ENCODE assay signal across 13 cellular contexts in genomic region chr6:90123796-90124195, GRCh38.
DNase-seq lines count a peak whose midpoint lies in the region; ATAC-seq and TF ChIP-seq lines count a peak whose summit lies in the region.
"Had no signal": no experiment of that assay in that cellular context is flagged by ENCODE, and none has a peak within 500 bp of the region (broad histone marks: within the 10 kb centered on the region; RNA-seq: fewer than 3 reads in every experiment).

No MANE protein-coding gene starts in this region.

- peak; percentile 37 for DNase-seq in activated naive CD4-positive, alpha-beta T cell treated with anti-CD3 and anti-CD28 coated beads, Interleukin-2, amount 50 U/mL, for 16 hours
- no peak for DNase-seq in activated naive CD4-positive, alpha-beta T cell treated with Interleukin-2 at 50 U/mL for 16 hours
- peak; percentile 36 for DNase-seq in RWPE1 (ENCODE audit: low spot score)
- peak; percentile 12 to 38 for DNase-seq in erythroblast (lab: John Stamatoyannopoulos, UW)
- DNase-seq in SHP77 (lab: John Stamatoyannopoulos, UW) = no peak
- DNase-seq: DMS79 treated with DMSO at 0.1 percent for 48 hours, Kasumi-1, NCI-H2081, psoas muscle had no signal

- no peak for ATAC-seq in GM21381 (IDR thresholded peaks at IDR 0.05; ENCODE audit: unreplicated experiment)
- ATAC-seq in HG02571 (IDR thresholded peaks at IDR 0.05; ENCODE audit: unreplicated experiment) = no peak
- ATAC-seq: gastroesophageal sphincter, psoas muscle had no signal

- H3K27ac ChIP-seq in RWPE1 = no peak overlapping the region
- H3K27ac ChIP-seq: gastroesophageal sphincter had no signal

- no peak overlapping the region for H3K4me3 Mint-ChIP-seq in stimulated activated naive CD8-positive, alpha-beta T cell treated with anti-CD3 and anti-CD28 coated beads, Interleukin-15, Interleukin-2, amounts not matched to agents 100 ng/mL and 50 ng/mL, for 24 hours

- no peaks in the 10 kb centered on the region for H3K9me3 Mint-ChIP-seq in stimulated activated naive CD8-positive, alpha-beta T cell treated with anti-CD3 and anti-CD28 coated beads, Interleukin-15, Interleukin-2, amounts not matched to agents 100 ng/mL and 50 ng/mL, for 24 hours

- H3K36me3 Mint-ChIP-seq in stimulated activated naive CD8-positive, alpha-beta T cell treated with anti-CD3 and anti-CD28 coated beads, Interleukin-15, Interleukin-2, amounts not matched to agents 100 ng/mL and 50 ng/mL, for 24 hours (ENCODE audit: low read depth) = peaks cover 58% of the 10 kb centered on the region

- peak overlapping the region; percentile 74 for H3K27ac Mint-ChIP-seq in stimulated activated naive CD8-positive, alpha-beta T cell treated with anti-CD3 and anti-CD28 coated beads, Interleukin-15, Interleukin-2, amounts not matched to agents 100 ng/mL and 50 ng/mL, for 24 hours

- no peak for TF ChIP-seq POLR2A in erythroblast (IDR thresholded peaks at IDR 0.05; ENCODE audit: low read length)

- peaks cover 89% of the 10 kb centered on the region for H3K4me1 Mint-ChIP-seq in stimulated activated naive CD8-positive, alpha-beta T cell treated with anti-CD3 and anti-CD28 coated beads, Interleukin-15, Interleukin-2, amounts not matched to agents 100 ng/mL and 50 ng/mL, for 24 hours (ENCODE audit: low read depth)

- POLR2A ChIA-PET in RWPE1 (lab: Yijun Ruan, JAX; ENCODE audit: low non-redundant PET) = interaction anchor here (0.6 kb wide), 1 partner anchor 288 kb away, joined by 3 read pairs; no protein-coding TSS in a partner anchor

- TF ChIP-seq CTCF in RWPE1 (conservative IDR thresholded peaks at IDR 0.05; ENCODE audit: low read depth) = no peak

- H3K27me3 Mint-ChIP-seq in stimulated activated naive CD8-positive, alpha-beta T cell treated with anti-CD3 and anti-CD28 coated beads, Interleukin-15, Interleukin-2, amounts not matched to agents 100 ng/mL and 50 ng/mL, for 24 hours = no peaks in the 10 kb centered on the region

- CTCF ChIA-PET in RWPE1 (lab: Yijun Ruan, JAX) = interaction anchor here (0.6 kb wide), 1 partner anchor 195 kb away, joined by 3 read pairs; no protein-coding TSS in a partner anchor

Comparison
In these comparisons a context has a peak if more than half of its experiments do, and no peak if none do; other contexts are left out.
1. DNase-seq: peak in activated naive CD4-positive, alpha-beta T cell treated with anti-CD3 and anti-CD28 coated beads, Interleukin-2, amount 50 U/mL, for 16 hours (single experiment), RWPE1 (single experiment) and erythroblast (2 of 2); none in activated naive CD4-positive, alpha-beta T cell treated with Interleukin-2 at 50 U/mL for 16 hours (single experiment) and SHP77 (0 of 2).